ENCODE assay signal across 1 cellular context in the genomic region with DNA sequence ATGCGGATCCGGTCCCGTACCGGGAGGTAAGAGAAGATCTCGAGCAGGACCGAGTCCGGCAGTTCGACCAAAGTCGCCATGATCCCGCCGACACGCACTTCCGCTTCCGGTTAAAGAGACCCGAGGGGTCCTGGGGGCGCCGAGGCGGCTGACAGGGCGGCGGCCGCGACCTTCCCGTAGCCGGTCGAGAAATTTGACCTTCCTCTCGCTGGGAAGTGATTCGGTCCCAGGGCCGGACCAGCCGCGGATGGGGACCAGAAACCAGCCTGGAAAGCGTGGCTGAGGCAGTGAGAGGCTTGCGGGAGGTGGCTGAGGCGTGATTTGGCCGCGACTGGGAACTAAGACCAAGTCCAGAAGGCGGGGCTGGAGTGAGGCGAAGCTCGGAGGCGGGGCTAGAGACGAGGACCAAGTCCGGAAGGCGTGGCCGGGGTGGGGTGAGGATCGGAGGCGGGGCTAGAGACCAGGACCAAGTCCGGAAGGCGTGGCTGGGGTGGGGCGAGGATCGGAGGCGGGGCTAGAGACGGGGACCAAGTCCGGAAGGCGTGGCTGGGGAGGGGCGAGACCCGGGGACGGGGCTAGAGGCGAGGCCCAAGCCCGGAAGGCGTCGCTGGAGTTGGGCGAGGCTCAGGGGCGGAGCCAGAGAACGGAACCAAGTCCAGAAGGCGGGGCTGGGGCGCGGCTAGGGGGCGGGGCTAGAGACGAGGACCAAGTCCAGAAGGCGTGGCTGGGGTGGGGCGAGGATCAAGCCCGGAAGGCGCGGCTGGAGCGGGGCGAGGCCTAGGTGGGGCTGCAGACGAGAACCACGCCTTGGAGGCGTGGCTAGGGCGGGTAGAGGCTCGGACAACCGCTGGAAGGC.
A peak's percentile ranks its signal among the peaks of the same experiment; 100 is the strongest.
TF ChIP-seq lines count a peak whose summit lies in the region.

Gene FBXL12 (minus strand): TSS at position 346 of the 856 bp plus-strand sequence. CDS start 266 bp downstream, at position 80.

TF ChIP-seq in HepG2, 621 proteins besides CTCF, POLR2A, EP300 and RAD21 (continued from another document and continues in another):
- TF ChIP-seq E2F2 (CRISPR knock-in tag; IDR thresholded peaks at IDR 0.05; ENCODE audit: borderline replicate concordance) = no peak
- TF ChIP-seq ZNF318 (CRISPR knock-in tag; IDR thresholded peaks at IDR 0.05) = no peak
- no peak for TF ChIP-seq ZNF326 (CRISPR knock-in tag; IDR thresholded peaks at IDR 0.05; ENCODE audit: borderline replicate concordance)
- TF ChIP-seq ZNF569 (CRISPR knock-in tag; IDR thresholded peaks at IDR 0.05; ENCODE audit: borderline replicate concordance) = no peak
- TF ChIP-seq ZNF136 (CRISPR knock-in tag; IDR thresholded peaks at IDR 0.05; ENCODE audit: low read depth) = peak; percentile 60; the same call in 1 of the 2 replicates
- no peak for TF ChIP-seq ZNF496 (CRISPR knock-in tag; IDR thresholded peaks at IDR 0.05; ENCODE audit: insufficient replicate concordance)
- TF ChIP-seq RAD51 (IDR thresholded peaks at IDR 0.05; ENCODE audit: borderline replicate concordance) = no peak
- no peak for TF ChIP-seq ARID3A (IDR thresholded peaks at IDR 0.05; ENCODE audit: low read depth, low read length)
- TF ChIP-seq ZNF891 (CRISPR knock-in tag; IDR thresholded peaks at IDR 0.05) = peak; percentile 78; the same call in 1 of the 2 replicates
- no peak for TF ChIP-seq SMARCC2 (IDR thresholded peaks at IDR 0.05)
- TF ChIP-seq, protein P1, sequence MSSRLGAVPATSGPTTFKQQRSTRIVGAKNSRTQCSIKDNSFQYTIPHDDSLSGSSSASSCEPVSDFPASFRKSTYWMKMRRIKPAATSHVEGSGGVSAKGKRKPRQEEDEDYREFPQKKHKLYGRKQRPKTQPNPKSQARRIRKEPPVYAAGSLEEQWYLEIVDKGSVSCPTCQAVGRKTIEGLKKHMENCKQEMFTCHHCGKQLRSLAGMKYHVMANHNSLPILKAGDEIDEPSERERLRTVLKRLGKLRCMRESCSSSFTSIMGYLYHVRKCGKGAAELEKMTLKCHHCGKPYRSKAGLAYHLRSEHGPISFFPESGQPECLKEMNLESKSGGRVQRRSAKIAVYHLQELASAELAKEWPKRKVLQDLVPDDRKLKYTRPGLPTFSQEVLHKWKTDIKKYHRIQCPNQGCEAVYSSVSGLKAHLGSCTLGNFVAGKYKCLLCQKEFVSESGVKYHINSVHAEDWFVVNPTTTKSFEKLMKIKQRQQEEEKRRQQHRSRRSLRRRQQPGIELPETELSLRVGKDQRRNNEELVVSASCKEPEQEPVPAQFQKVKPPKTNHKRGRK (CRISPR knock-in tag; IDR thresholded peaks at IDR 0.05) = no peak
- peak; percentile 1; the same call in 1 of the 2 replicates for TF ChIP-seq RFXAP (CRISPR knock-in tag; IDR thresholded peaks at IDR 0.05; ENCODE audit: borderline replicate concordance)
- TF ChIP-seq ZNF619 (CRISPR knock-in tag; IDR thresholded peaks at IDR 0.05) = peak; percentile 91; the same call in 1 of the 2 replicates
- TF ChIP-seq THAP11 (CRISPR knock-in tag; IDR thresholded peaks at IDR 0.05) = peak; percentile 84
- no peak for TF ChIP-seq REXO4 (CRISPR knock-in tag; IDR thresholded peaks at IDR 0.05; ENCODE audit: borderline replicate concordance)
- TF ChIP-seq GFI1 (CRISPR knock-in tag; IDR thresholded peaks at IDR 0.05; ENCODE audit: borderline replicate concordance) = peak; percentile 51; the same call in 1 of the 2 replicates
- TF ChIP-seq ZBTB40 (IDR thresholded peaks at IDR 0.05) = peak; percentile 73
- TF ChIP-seq ZBTB40 (CRISPR knock-in tag; IDR thresholded peaks at IDR 0.05) = 0 out of 2 replicates have a peak, but pooled peaks have one; percentile 73
- TF ChIP-seq ZNF510 (CRISPR knock-in tag; IDR thresholded peaks at IDR 0.05; ENCODE audit: low read depth) = peak; percentile 56; the same call in 1 of the 2 replicates
- TF ChIP-seq SKI (IDR thresholded peaks at IDR 0.05; ENCODE audit: partially characterized antibody) = peak; percentile 58
- TF ChIP-seq, protein P2, sequence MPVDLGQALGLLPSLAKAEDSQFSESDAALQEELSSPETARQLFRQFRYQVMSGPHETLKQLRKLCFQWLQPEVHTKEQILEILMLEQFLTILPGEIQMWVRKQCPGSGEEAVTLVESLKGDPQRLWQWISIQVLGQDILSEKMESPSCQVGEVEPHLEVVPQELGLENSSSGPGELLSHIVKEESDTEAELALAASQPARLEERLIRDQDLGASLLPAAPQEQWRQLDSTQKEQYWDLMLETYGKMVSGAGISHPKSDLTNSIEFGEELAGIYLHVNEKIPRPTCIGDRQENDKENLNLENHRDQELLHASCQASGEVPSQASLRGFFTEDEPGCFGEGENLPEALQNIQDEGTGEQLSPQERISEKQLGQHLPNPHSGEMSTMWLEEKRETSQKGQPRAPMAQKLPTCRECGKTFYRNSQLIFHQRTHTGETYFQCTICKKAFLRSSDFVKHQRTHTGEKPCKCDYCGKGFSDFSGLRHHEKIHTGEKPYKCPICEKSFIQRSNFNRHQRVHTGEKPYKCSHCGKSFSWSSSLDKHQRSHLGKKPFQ (CRISPR knock-in tag; IDR thresholded peaks at IDR 0.05; ENCODE audit: insufficient replicate concordance) = no peak
- TF ChIP-seq FOXC1 (CRISPR knock-in tag; IDR thresholded peaks at IDR 0.05; ENCODE audit: borderline replicate concordance) = peak; percentile 90; the same call in 1 of the 2 replicates
